Comparison of ENCODE assay signal across 11 cellular contexts in genomic region chr12:76685246-76685678, GRCh38.
DNase-seq lines count a peak whose midpoint lies in the region; ATAC-seq and TF ChIP-seq lines count a peak whose summit lies in the region.
"Had no signal": no experiment of that assay in that cellular context is flagged by ENCODE, and none has a peak within 500 bp of the region (broad histone marks: within the 10 kb centered on the region; RNA-seq: fewer than 3 reads in every experiment).

No MANE protein-coding gene starts in this region.

- in situ Hi-C loops in G401 (cut with HindIII; ENCODE audit: low sequenced_read_pairs): no loop called here

- H2AFZ ChIP-seq in osteoblast (ENCODE audit: low read length): peak overlapping the region; percentile 69

- H3K27ac ChIP-seq in RWPE2 (ENCODE audit: poor library complexity, severe bottlenecking) (no peak overlapping the region), osteoblast (ENCODE audit: low read depth, low read length) (no peak overlapping the region)
- H3K27ac ChIP-seq: HL-60 had no signal

- peak overlapping the region; percentile 50 for H3K4me2 ChIP-seq in osteoblast (ENCODE audit: insufficient read depth, low read length)

- H3K4me1 Mint-ChIP-seq in naive thymus-derived CD8-positive, alpha-beta T cell: peaks cover 0 to 8% (median 4%) of the 10 kb centered on the region in 4 donors

- H3K9me3 ChIP-seq in RWPE2 (ENCODE audit: severe bottlenecking): no peaks in the 10 kb centered on the region
- no peaks in the 10 kb centered on the region for H3K9me3 ChIP-seq in osteoblast (ENCODE audit: low read depth, low read length)

- peaks cover 3% of the 10 kb centered on the region for H3K4me1 ChIP-seq in RWPE2 (ENCODE audit: insufficient read depth, poor library complexity, severe bottlenecking)
- H3K4me1 ChIP-seq in osteoblast (ENCODE audit: insufficient read depth, low read length): peaks cover 32% of the 10 kb centered on the region

- H3K79me2 ChIP-seq in osteoblast (ENCODE audit: insufficient read depth, low read length): no peaks in the 10 kb centered on the region

- H3K36me3 ChIP-seq in RWPE2 (ENCODE audit: low read depth) (no peaks in the 10 kb centered on the region), osteoblast (ENCODE audit: insufficient read depth, low read length) (no peaks in the 10 kb centered on the region)

- DNase-seq in G401 (ENCODE audit: low spot score) (peak; percentile 83), RWPE2 (ENCODE audit: low spot score) (no peak), fibroblast of the conjunctiva (ENCODE audit: low read depth) (peak; percentile 30), osteoblast (ENCODE audit: insufficient read length, low spot score, missing footprints) (no peak)
- DNase-seq in naive thymus-derived CD8-positive, alpha-beta T cell: no peak

- no peaks in the 10 kb centered on the region for H3K27me3 Mint-ChIP-seq in naive thymus-derived CD8-positive, alpha-beta T cell

- H3K36me3 Mint-ChIP-seq in naive thymus-derived CD8-positive, alpha-beta T cell: no peaks in the 10 kb centered on the region

- peak; percentile 45; the same call in 2 of the 3 replicates for ATAC-seq in RWPE2 (ENCODE audit: low read depth)
- no peak for ATAC-seq in HG02938 (IDR thresholded peaks at IDR 0.05; ENCODE audit: unreplicated experiment)
- no peak for ATAC-seq in naive thymus-derived CD8-positive, alpha-beta T cell
- ATAC-seq in GM18870 (IDR thresholded peaks at IDR 0.05; ENCODE audit: unreplicated experiment): no peak
- ATAC-seq in HG03135 (IDR thresholded peaks at IDR 0.05; ENCODE audit: unreplicated experiment): no peak
- ATAC-seq: GM12878 had no signal

- TF ChIP-seq CTCF in RWPE2 (IDR thresholded peaks at IDR 0.05; ENCODE audit: poor library complexity, severe bottlenecking) (no peak), osteoblast (IDR thresholded peaks at IDR 0.05; ENCODE audit: extremely low read depth, low read depth, low read length) (no peak)

- H3K4me3 Mint-ChIP-seq in naive thymus-derived CD8-positive, alpha-beta T cell: no peak overlapping the region
- H3K4me3 Mint-ChIP-seq: T-helper 1 cell treated with Interleukin-12 subunit alpha and Interleukin-12 subunit beta and Interleukin-4 antibody, amounts not matched to agents 30 μg/mL and 1 μg/mL, for 36 hours had no signal

- H4K20me1 ChIP-seq in osteoblast (ENCODE audit: insufficient read depth, low read length): no peaks in the 10 kb centered on the region

- H3K9me3 Mint-ChIP-seq in naive thymus-derived CD8-positive, alpha-beta T cell: no peaks in the 10 kb centered on the region
- H3K9me3 Mint-ChIP-seq: T-helper 1 cell treated with Interleukin-12 subunit alpha and Interleukin-12 subunit beta and Interleukin-4 antibody, amounts not matched to agents 30 μg/mL and 1 μg/mL, for 36 hours had no signal

- POLR2A ChIA-PET in naive thymus-derived CD8-positive, alpha-beta T cell (lab: Charles Lee): no interaction called here

- peak overlapping the region in 1 of 10 donors; percentile 6 for H3K27ac Mint-ChIP-seq in naive thymus-derived CD8-positive, alpha-beta T cell
- H3K27ac Mint-ChIP-seq: T-helper 1 cell treated with Interleukin-12 subunit alpha and Interleukin-12 subunit beta and Interleukin-4 antibody, amounts not matched to agents 30 μg/mL and 1 μg/mL, for 36 hours had no signal

- no peaks in the 10 kb centered on the region for H3K27me3 ChIP-seq in RWPE2 (ENCODE audit: insufficient read depth, poor library complexity, severe bottlenecking)
- no peaks in the 10 kb centered on the region for H3K27me3 ChIP-seq in osteoblast (ENCODE audit: insufficient read depth, low read length)

- no peak overlapping the region for H3K4me3 ChIP-seq in RWPE2 (ENCODE audit: severe bottlenecking)
- peak overlapping the region; percentile 8 for H3K4me3 ChIP-seq in osteoblast (ENCODE audit: insufficient read depth, low read length)
- H3K4me3 ChIP-seq: GM12878 had no signal

Comparison
In these comparisons a context has a peak if more than half of its experiments do, and no peak if none do; other contexts are left out.
1. DNase-seq: peak in G401 (single experiment) and fibroblast of the conjunctiva (single experiment); none in RWPE2 (single experiment), osteoblast (single experiment) and naive thymus-derived CD8-positive, alpha-beta T cell (0 of 10).